Comparison of ENCODE assay signal across 8 cellular contexts in genomic region chr10:62264702-62265436, GRCh38. TPM values are rescaled to one million over a fixed set of nuclear protein-coding genes. Genes with fewer than 3 reads are reported as not detected.
DNase-seq lines count a peak whose midpoint lies in the region; ATAC-seq and TF ChIP-seq lines count a peak whose summit lies in the region.

No MANE protein-coding gene starts in this region.

- H3K79me2 ChIP-seq in DND-41 (ENCODE audit: insufficient read depth, low read length): no peaks in the 10 kb centered on the region

- intact Hi-C loops in right lobe of liver (cut with DNase I): no loop called here

- H3K9ac ChIP-seq in DND-41 (ENCODE audit: low read depth, low read length): no peak overlapping the region

- no peaks in the 10 kb centered on the region for H3K9me3 Mint-ChIP-seq in chondrocyte (ENCODE audit: low read depth)
- no peaks in the 10 kb centered on the region for H3K9me3 Mint-ChIP-seq in CD8-positive, alpha-beta memory T cell

- H3K4me3 Mint-ChIP-seq in chondrocyte (ENCODE audit: unreplicated experiment): no peak overlapping the region
- peak overlapping the region in 1 of 7 donors; percentile 19 for H3K4me3 Mint-ChIP-seq in CD8-positive, alpha-beta memory T cell

- H3K4me1 Mint-ChIP-seq in chondrocyte (ENCODE audit: low read depth): peaks cover 44% of the 10 kb centered on the region
- peaks cover 10 to 13% (median 12%) of the 10 kb centered on the region in 3 donors for H3K4me1 Mint-ChIP-seq in CD8-positive, alpha-beta memory T cell

- no peak overlapping the region for H3K4me3 ChIP-seq in DND-41 (ENCODE audit: low read depth in 1 of 2, low read length in 2 of 2)
- H3K4me3 ChIP-seq in right lobe of liver: no peak overlapping the region
- no peak overlapping the region for H3K4me3 ChIP-seq in CD8-positive, alpha-beta memory T cell (ENCODE audit: low read length)

- no peak for TF ChIP-seq POLR2A in right lobe of liver (IDR thresholded peaks at IDR 0.05)

- POLR2A ChIA-PET in CD8-positive, alpha-beta memory T cell (lab: Charles Lee): no interaction called here

- no peaks in the 10 kb centered on the region for H3K27me3 ChIP-seq in DND-41 (ENCODE audit: insufficient read depth, low read length, poor library complexity)
- no peaks in the 10 kb centered on the region for H3K27me3 ChIP-seq in right lobe of liver
- H3K27me3 ChIP-seq in CD8-positive, alpha-beta memory T cell (ENCODE audit: insufficient read depth, low read length, poor library complexity, severe bottlenecking): peaks cover 5% of the 10 kb centered on the region

- no peak overlapping the region for H3K4me2 ChIP-seq in DND-41 (ENCODE audit: insufficient read depth, low read length)

- H3K9me3 ChIP-seq in DND-41 (ENCODE audit: insufficient read depth, low read length, severe bottlenecking): no peaks in the 10 kb centered on the region
- no peaks in the 10 kb centered on the region for H3K9me3 ChIP-seq in right lobe of liver
- H3K9me3 ChIP-seq in CD8-positive, alpha-beta memory T cell (ENCODE audit: low read length): no peaks in the 10 kb centered on the region

- peak overlapping the region; percentile 58 for H3K27ac Mint-ChIP-seq in chondrocyte (ENCODE audit: unreplicated experiment)
- H3K27ac Mint-ChIP-seq in CD8-positive, alpha-beta memory T cell: no peak overlapping the region

- no peaks in the 10 kb centered on the region for H4K20me1 ChIP-seq in DND-41 (ENCODE audit: insufficient read depth, low read length)

- H3K27ac ChIP-seq in DND-41 (ENCODE audit: low read length) (no peak overlapping the region), right lobe of liver (no peak overlapping the region)
- no peak overlapping the region for H3K27ac ChIP-seq in CD8-positive, alpha-beta memory T cell (ENCODE audit: low read depth, low read length)

- H2AFZ ChIP-seq in DND-41 (ENCODE audit: low read depth, low read length): no peak overlapping the region

- WGBS in right lobe of liver (ENCODE audit: insufficient coverage, low coverage, low lambda C conversion rate, missing lambda C conversion rate): 20% methylated on average over 1 of the region's 1 CpG

- TF ChIP-seq CTCF in DND-41 (IDR thresholded peaks at IDR 0.05; ENCODE audit: borderline replicate concordance, extremely low read depth, low read length, poor library complexity, severe bottlenecking): peak; percentile 54
- peak; percentile 88 for TF ChIP-seq CTCF in chondrocyte (IDR thresholded peaks at IDR 0.05)
- TF ChIP-seq CTCF in right lobe of liver (IDR thresholded peaks at IDR 0.05): peak; percentile 45 to 51 (median 46)

- CTCF ChIA-PET in CD8-positive, alpha-beta memory T cell (lab: Charles Lee): interaction anchor here (0.8 to 2.2 kb wide), 9 partner anchors 12 to 368 kb away, joined by 3 to 7 read pairs (median 3); no protein-coding TSS in a partner anchor

- no peaks in the 10 kb centered on the region for H3K4me1 ChIP-seq in DND-41 (ENCODE audit: insufficient read depth, low read length)
- peaks cover 0 to 6% (median 0%) of the 10 kb centered on the region in 4 donors for H3K4me1 ChIP-seq in right lobe of liver
- H3K4me1 ChIP-seq in CD8-positive, alpha-beta memory T cell (ENCODE audit: insufficient read depth, low read length): peaks cover 8% of the 10 kb centered on the region

- H3K36me3 Mint-ChIP-seq in chondrocyte (ENCODE audit: low read depth): no peaks in the 10 kb centered on the region
- no peaks in the 10 kb centered on the region for H3K36me3 Mint-ChIP-seq in CD8-positive, alpha-beta memory T cell

- DNase-seq in DND-41 (no peak), NCI-H2227 (lab: John Stamatoyannopoulos, UW; ENCODE audit: unreplicated experiment) (peak; percentile 60), chondrocyte (ENCODE audit: low spot score) (no peak), right lobe of liver (no peak), NK-92 (lab: John Stamatoyannopoulos, UW; ENCODE audit: unreplicated experiment) (no peak), OCI-M2 (lab: John Stamatoyannopoulos, UW; ENCODE audit: unreplicated experiment) (no peak)
- DNase-seq in CD8-positive, alpha-beta memory T cell: no peak

- ATAC-seq in DND-41 (ENCODE audit: insufficient read depth, low read depth) (no peak), GM21786 (IDR thresholded peaks at IDR 0.05; ENCODE audit: unreplicated experiment) (peak; percentile 50), right lobe of liver (peak; percentile 46 to 50 (median 48))

- H3K36me3 ChIP-seq in DND-41 (ENCODE audit: insufficient read depth, low read length) (no peaks in the 10 kb centered on the region), right lobe of liver (no peaks in the 10 kb centered on the region)
- H3K36me3 ChIP-seq in CD8-positive, alpha-beta memory T cell (ENCODE audit: insufficient read depth, low read length): no peaks in the 10 kb centered on the region

- no peaks in the 10 kb centered on the region for H3K27me3 Mint-ChIP-seq in chondrocyte (ENCODE audit: low read depth)
- peaks cover 8 to 15% of the 10 kb centered on the region in 2 donors for H3K27me3 Mint-ChIP-seq in CD8-positive, alpha-beta memory T cell

RNA-seq across cellular contexts. Expression of gene RTKN2, which starts 3.8 kb away (rescaled TPM):
- 3.4 to 4.0 TPM (median 3.9 TPM) in 3 replicates for total RNA-seq in chondrocyte
- total RNA-seq in right lobe of liver: under 1 TPM in 2 of 6 experiments, not detected in 4; 0.06 to 0.12 TPM
- 1 to 10 TPM; 1.6 to 1.7 TPM for total RNA-seq in CD8-positive, alpha-beta memory T cell
- polyA plus RNA-seq in CD8-positive, alpha-beta memory T cell: 1.9 TPM
